Comparison of ENCODE assay signal across 10 cellular contexts in genomic region chr1:228830954-228831481, GRCh38.
DNase-seq lines count a peak whose midpoint lies in the region; ATAC-seq and TF ChIP-seq lines count a peak whose summit lies in the region.
"Had no signal": no experiment of that assay in that cellular context is flagged by ENCODE, and none has a peak within 500 bp of the region (broad histone marks: within the 10 kb centered on the region; RNA-seq: fewer than 3 reads in every experiment).

No MANE protein-coding gene starts in this region.

- no peak for TF ChIP-seq CTCF in NB4 (IDR thresholded peaks at IDR 0.05; ENCODE audit: low read depth, low read length)
- no peak for TF ChIP-seq CTCF in gastrocnemius medialis (IDR thresholded peaks at IDR 0.05 in 4 of 5, conservative IDR thresholded peaks at IDR 0.05 in 1 of 5)
- no peak for TF ChIP-seq CTCF in osteocyte (IDR thresholded peaks at IDR 0.05)
- TF ChIP-seq CTCF in esophagus muscularis mucosa (IDR thresholded peaks at IDR 0.05) = no peak

- H3K4me2 ChIP-seq in GM23248 (ENCODE audit: unreplicated experiment) = no peak overlapping the region
- H3K4me2 ChIP-seq: KMS-11 had no signal

- TF ChIP-seq POLR2A in NB4 (IDR thresholded peaks at IDR 0.05; ENCODE audit: extremely low read depth, insufficient read length) (no peak), gastrocnemius medialis (IDR thresholded peaks at IDR 0.05) (no peak), esophagus muscularis mucosa (IDR thresholded peaks at IDR 0.05; ENCODE audit: low read depth) (no peak)

- intact Hi-C loops in gastrocnemius medialis (cut with DNase I; ENCODE audit: low total_unique reads) = loop anchor here (10.0 kb wide), 1 partner anchor 96 kb away; the partner anchor contains the start of gene RHOU
- intact Hi-C loops in esophagus muscularis mucosa (cut with DNase I) = loop anchor here (10.0 kb wide), 1 partner anchor 96 kb away; the partner anchor contains the start of gene RHOU

- H3K27me3 ChIP-seq in GM23248 (replicated peaks; ENCODE audit: insufficient read depth) (peaks cover 36% of the 10 kb centered on the region), gastrocnemius medialis (no peaks in the 10 kb centered on the region), esophagus muscularis mucosa (no peaks in the 10 kb centered on the region)

- no peaks in the 10 kb centered on the region for H3F3A ChIP-seq in GM23248 (ENCODE audit: insufficient read depth)

- peaks cover 19% of the 10 kb centered on the region for H3K4me1 Mint-ChIP-seq in T-helper 2 cell treated with Interferon-gamma antibody and Interleukin-4, amounts not matched to agents 5 μg/mL and 100 μg/mL, for 36 hours (ENCODE audit: low read depth)
- peaks cover 34% of the 10 kb centered on the region for H3K4me1 Mint-ChIP-seq in osteocyte (ENCODE audit: unreplicated experiment)

- H3K27ac ChIP-seq in GM23248 (no peak overlapping the region), gastrocnemius medialis (no peak overlapping the region), esophagus muscularis mucosa (replicated peaks in 1 of 4) (no peak overlapping the region)
- H3K27ac ChIP-seq: epithelial cell of prostate, KMS-11 had no signal

- no peak for TF ChIP-seq EP300 in esophagus muscularis mucosa (IDR thresholded peaks at IDR 0.05)

- H3K36me3 ChIP-seq in GM23248 (ENCODE audit: low read depth) (no peaks in the 10 kb centered on the region), gastrocnemius medialis (no peaks in the 10 kb centered on the region), esophagus muscularis mucosa (no peaks in the 10 kb centered on the region)

- no peak overlapping the region for H3K9ac ChIP-seq in GM23248
- H3K9ac ChIP-seq: KMS-11 had no signal

- H3K27ac Mint-ChIP-seq in T-helper 2 cell treated with Interferon-gamma antibody and Interleukin-4, amounts not matched to agents 5 μg/mL and 100 μg/mL, for 36 hours = no peak overlapping the region
- H3K27ac Mint-ChIP-seq in osteocyte (ENCODE audit: unreplicated experiment) = no peak overlapping the region

- in situ Hi-C loops in GM23248 (cut with MboI) (no loop called here), gastrocnemius medialis (cut with MboI; ENCODE audit: low sequenced_read_pairs in 4 of 4) (no loop called here)

- H3K9me3 Mint-ChIP-seq in T-helper 2 cell treated with Interferon-gamma antibody and Interleukin-4, amounts not matched to agents 5 μg/mL and 100 μg/mL, for 36 hours = no peaks in the 10 kb centered on the region
- no peaks in the 10 kb centered on the region for H3K9me3 Mint-ChIP-seq in osteocyte (ENCODE audit: unreplicated experiment)

- H3K4me1 ChIP-seq in GM23248 (ENCODE audit: insufficient read depth) (no peaks in the 10 kb centered on the region), gastrocnemius medialis (peaks cover 0 to 24% of the 10 kb centered on the region in 2 donors), esophagus muscularis mucosa (peaks cover 6 to 27% (median 13%) of the 10 kb centered on the region in 4 donors)

- H2AFZ ChIP-seq in GM23248 = no peak overlapping the region

- H3K36me3 Mint-ChIP-seq in T-helper 2 cell treated with Interferon-gamma antibody and Interleukin-4, amounts not matched to agents 5 μg/mL and 100 μg/mL, for 36 hours (ENCODE audit: low read depth) = no peaks in the 10 kb centered on the region
- H3K36me3 Mint-ChIP-seq in osteocyte (ENCODE audit: unreplicated experiment) = no peaks in the 10 kb centered on the region

- DNase-seq in GM23248 (peak; percentile 60), NB4 (ENCODE audit: low read depth) (peak; percentile 64), kidney tubule cell (ENCODE audit: low spot score) (peak; percentile 87), gastrocnemius medialis (no peak), osteocyte (ENCODE audit: extremely low spot score, unreplicated experiment) (no peak), esophagus muscularis mucosa (ENCODE audit: extremely low spot score) (no peak)
- no peak for DNase-seq in T-helper 2 cell treated with Interferon-gamma antibody and Interleukin-4, amounts not matched to agents 5 μg/mL and 100 μg/mL, for 36 hours (ENCODE audit: low spot score)

- WGBS in GM23248 (ENCODE audit: low coverage in 1 of 2, low lambda C conversion rate in 2 of 2, missing lambda C conversion rate in 2 of 2), 2 experiments = 36 to 38% methylated on average over 7 of the region's 7 CpGs
- 67% methylated on average over 7 of the region's 7 CpGs for WGBS in esophagus muscularis mucosa

- no peak overlapping the region for H3K4me3 ChIP-seq in GM23248
- H3K4me3 ChIP-seq in NB4 (ENCODE audit: low read depth, low read length) = no peak overlapping the region
- H3K4me3 ChIP-seq in gastrocnemius medialis = no peak overlapping the region
- no peak overlapping the region for H3K4me3 ChIP-seq in esophagus muscularis mucosa

- no peak overlapping the region for H3K4me3 Mint-ChIP-seq in T-helper 2 cell treated with Interferon-gamma antibody and Interleukin-4, amounts not matched to agents 5 μg/mL and 100 μg/mL, for 36 hours
- no peak overlapping the region for H3K4me3 Mint-ChIP-seq in osteocyte (ENCODE audit: unreplicated experiment)

- no peaks in the 10 kb centered on the region for H3K9me2 ChIP-seq in GM23248 (ENCODE audit: insufficient read depth)

- peaks cover 12% of the 10 kb centered on the region for H3K27me3 Mint-ChIP-seq in T-helper 2 cell treated with Interferon-gamma antibody and Interleukin-4, amounts not matched to agents 5 μg/mL and 100 μg/mL, for 36 hours (ENCODE audit: low read depth)
- peaks cover 8% of the 10 kb centered on the region for H3K27me3 Mint-ChIP-seq in osteocyte (ENCODE audit: unreplicated experiment)

- H4K20me1 ChIP-seq in GM23248 (ENCODE audit: insufficient read depth) = no peaks in the 10 kb centered on the region

- ATAC-seq in GM18499 (IDR thresholded peaks at IDR 0.05; ENCODE audit: insufficient read depth, unreplicated experiment) (peak; percentile 93), gastrocnemius medialis (no peak)

- no peaks in the 10 kb centered on the region for H3K9me3 ChIP-seq in GM23248 (ENCODE audit: low read depth)
- H3K9me3 ChIP-seq in gastrocnemius medialis = no peaks in the 10 kb centered on the region
- no peaks in the 10 kb centered on the region for H3K9me3 ChIP-seq in esophagus muscularis mucosa

- no peaks in the 10 kb centered on the region for H3K79me2 ChIP-seq in GM23248 (ENCODE audit: insufficient read depth)

Comparison
In these comparisons a context has a peak if more than half of its experiments do, and no peak if none do; other contexts are left out.
1. DNase-seq: peak in GM23248 (single experiment), NB4 (single experiment) and kidney tubule cell (single experiment); none in gastrocnemius medialis (0 of 2), T-helper 2 cell treated with Interferon-gamma antibody and Interleukin-4, amounts not matched to agents 5 μg/mL and 100 μg/mL, for 36 hours (single experiment), osteocyte (single experiment) and esophagus muscularis mucosa (single experiment).